In genomic region chr2:106129150-106129549, GRCh38 we compare ENCODE assay signal across 21 cellular contexts.
DNase-seq lines count a peak whose midpoint lies in the region; ATAC-seq and TF ChIP-seq lines count a peak whose summit lies in the region.
"Had no signal": no experiment of that assay in that cellular context is flagged by ENCODE, and none has a peak within 500 bp of the region (broad histone marks: within the 10 kb centered on the region; RNA-seq: fewer than 3 reads in every experiment).

No MANE protein-coding gene starts in this region.

- in situ Hi-C loops in SK-MEL-5 (cut with HindIII; ENCODE audit: low pct_unique_long_range_greater_than_20kb, low sequenced_read_pairs): no loop called here

- H3K27me3 ChIP-seq in spleen (replicated peaks in 1 of 7) (no peaks in the 10 kb centered on the region), SJCRH30 (no peaks in the 10 kb centered on the region)

- ATAC-seq in GM18858 (IDR thresholded peaks at IDR 0.05; ENCODE audit: unreplicated experiment): no peak
- ATAC-seq: A549, HepG2, PC-3 had no signal

- peaks cover 0 to 4% (median 0%) of the 10 kb centered on the region in 6 donors for H3K4me1 ChIP-seq in spleen
- H3K4me1 ChIP-seq in SJCRH30: no peaks in the 10 kb centered on the region

- intact Hi-C loops in spleen (cut with DNase I; ENCODE audit: low total_unique reads): no loop called here

- peaks cover 13% of the 10 kb centered on the region for H3K36me3 Mint-ChIP-seq in activated naive CD8-positive, alpha-beta T cell
- H3K36me3 Mint-ChIP-seq in activated naive CD8-positive, alpha-beta T cell treated with anti-CD3 and anti-CD28 coated beads for 36 hours: peaks cover 33% of the 10 kb centered on the region

- H3K4me3 Mint-ChIP-seq in activated naive CD8-positive, alpha-beta T cell: no peak overlapping the region
- H3K4me3 Mint-ChIP-seq in activated naive CD8-positive, alpha-beta T cell treated with anti-CD3 and anti-CD28 coated beads for 36 hours: no peak overlapping the region

- WGBS in spleen, 5 donors: 86 to 100% (median 96%) methylated on average over 2 of the region's 2 CpGs

- H3K27me3 Mint-ChIP-seq in activated naive CD8-positive, alpha-beta T cell: no peaks in the 10 kb centered on the region
- H3K27me3 Mint-ChIP-seq in activated naive CD8-positive, alpha-beta T cell treated with anti-CD3 and anti-CD28 coated beads for 36 hours: no peaks in the 10 kb centered on the region

- no peak for DNase-seq in activated naive CD8-positive, alpha-beta T cell treated with anti-CD3 and anti-CD28 coated beads for 36 hours
- DNase-seq in SK-MEL-5 (ENCODE audit: low read depth, low spot score): peak; percentile 11
- DNase-seq in islet precursor cell: peak; percentile 19
- DNase-seq in H4 (ENCODE audit: low spot score): no peak
- no peak for DNase-seq in spleen
- no peak for DNase-seq in SJCRH30
- DNase-seq: DMS153, GF-D8, GOT3, KG1, NCI-H1105 treated with DMSO at 0.1 percent for 48 hours, NCI-H1694, NCI-H510A treated with DMSO at 0.1 percent for 48 hours, NCI-H774, PC-3, SIG-M5 had no signal

- peak overlapping the region; percentile 51 for H3K27ac Mint-ChIP-seq in activated naive CD8-positive, alpha-beta T cell
- no peak overlapping the region for H3K27ac Mint-ChIP-seq in activated naive CD8-positive, alpha-beta T cell treated with anti-CD3 and anti-CD28 coated beads for 36 hours

- H3K9me3 ChIP-seq in spleen (no peaks in the 10 kb centered on the region), SJCRH30 (replicated peaks) (no peaks in the 10 kb centered on the region)
- H3K9me3 ChIP-seq: A549 had no signal

- no peak for TF ChIP-seq POLR2A in spleen (IDR thresholded peaks at IDR 0.05)

- peaks cover 32% of the 10 kb centered on the region for H3K4me1 Mint-ChIP-seq in activated naive CD8-positive, alpha-beta T cell (ENCODE audit: low read depth)
- peaks cover 31% of the 10 kb centered on the region for H3K4me1 Mint-ChIP-seq in activated naive CD8-positive, alpha-beta T cell treated with anti-CD3 and anti-CD28 coated beads for 36 hours

- no peak overlapping the region for H3K27ac ChIP-seq in spleen
- H3K27ac ChIP-seq in SJCRH30: no peak overlapping the region
- H3K27ac ChIP-seq: RWPE1 had no signal

- H3K4me3 ChIP-seq in spleen (no peak overlapping the region), SJCRH30 (no peak overlapping the region)
- H3K4me3 ChIP-seq: A549 had no signal

- no peaks in the 10 kb centered on the region for H3K9me3 Mint-ChIP-seq in activated naive CD8-positive, alpha-beta T cell (ENCODE audit: low read depth)
- H3K9me3 Mint-ChIP-seq in activated naive CD8-positive, alpha-beta T cell treated with anti-CD3 and anti-CD28 coated beads for 36 hours: no peaks in the 10 kb centered on the region

- no peak for TF ChIP-seq CTCF in spleen (IDR thresholded peaks at IDR 0.05 in 8 of 11, conservative IDR thresholded peaks at IDR 0.05 in 3 of 11)

- H3K36me3 ChIP-seq in spleen (peaks cover 2 to 53% (median 26%) of the 10 kb centered on the region in 6 donors), SJCRH30 (peaks cover 19% of the 10 kb centered on the region)

Comparison
In these comparisons a context has a peak if more than half of its experiments do, and no peak if none do; other contexts are left out.
1. DNase-seq: peak in SK-MEL-5 (single experiment) and islet precursor cell (single experiment); none in activated naive CD8-positive, alpha-beta T cell treated with anti-CD3 and anti-CD28 coated beads for 36 hours (single experiment), H4 (single experiment), spleen (single experiment) and SJCRH30 (0 of 2).